ENCODE assay signal across 16 cellular contexts in the genomic region with DNA sequence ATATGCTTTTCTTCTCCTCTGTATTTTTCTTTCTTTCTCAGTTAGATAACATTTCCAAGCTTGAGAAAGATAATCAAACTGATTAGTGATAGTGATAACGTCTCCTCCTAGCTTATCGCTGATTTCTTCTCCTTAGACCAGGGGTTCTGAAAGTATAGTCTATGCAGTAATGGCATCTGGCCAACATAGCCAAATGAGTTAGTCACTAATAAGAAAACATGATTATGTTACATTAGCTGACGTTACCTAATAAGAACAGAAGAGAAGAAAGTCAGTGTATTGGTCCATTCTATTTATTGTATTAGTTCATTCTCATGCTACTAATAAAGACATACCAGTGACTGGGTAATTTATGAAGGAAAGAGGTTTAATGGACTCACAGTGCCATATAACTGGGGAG.
DNase-seq lines count a peak whose midpoint lies in the region; ATAC-seq, FAIRE-seq and TF ChIP-seq lines count a peak whose summit lies in the region.
"Had no signal": no experiment of that assay in that cellular context is flagged by ENCODE, and none has a peak within 500 bp of the region (broad histone marks: within the 10 kb centered on the region; RNA-seq: fewer than 3 reads in every experiment).

No MANE protein-coding gene starts in this region.

- no peaks in the 10 kb centered on the region for H3K27me3 Mint-ChIP-seq in stimulated activated naive CD8-positive, alpha-beta T cell treated with anti-CD3 and anti-CD28 coated beads, Interleukin-15, Interleukin-2, amounts not matched to agents 100 ng/mL and 50 ng/mL, for 24 hours
- H3K27me3 Mint-ChIP-seq in stimulated activated naive CD8-positive, alpha-beta T cell treated with anti-CD3 and anti-CD28 coated beads, Interleukin-15, amount 100 ng/mL, for 72 hours, result no peaks in the 10 kb centered on the region

- 81% methylated on average over 3 of the region's 3 CpGs for WGBS in right cardiac atrium
- WGBS in pancreas, 2 donors, result 92% methylated on average over 3 of the region's 3 CpGs

- no peak for FAIRE-seq in pancreas (lab: Jason Lieb, UNC)

- H3K4me1 Mint-ChIP-seq in stimulated activated naive CD8-positive, alpha-beta T cell treated with anti-CD3 and anti-CD28 coated beads, Interleukin-15, Interleukin-2, amounts not matched to agents 100 ng/mL and 50 ng/mL, for 24 hours (ENCODE audit: low read depth), result no peaks in the 10 kb centered on the region
- H3K4me1 Mint-ChIP-seq in stimulated activated naive CD8-positive, alpha-beta T cell treated with anti-CD3 and anti-CD28 coated beads, Interleukin-15, amount 100 ng/mL, for 72 hours, result no peaks in the 10 kb centered on the region

- no peak for TF ChIP-seq CTCF in pancreas (IDR thresholded peaks at IDR 0.05)

- H3K27ac ChIP-seq in right cardiac atrium (ENCODE audit: low read length) (no peak overlapping the region), pancreas (no peak overlapping the region)
- H3K27ac ChIP-seq: BLaER1 treated with 17β-estradiol and CSF1 and Interleukin-3, amounts not matched to agents 10 nM and 100 nM had no signal

- intact Hi-C loops in right cardiac atrium (cut with DNase I) (no loop called here), pancreas (cut with DNase I) (no loop called here)

- peak overlapping the region; percentile 47 for H3K27ac Mint-ChIP-seq in stimulated activated naive CD8-positive, alpha-beta T cell treated with anti-CD3 and anti-CD28 coated beads, Interleukin-15, Interleukin-2, amounts not matched to agents 100 ng/mL and 50 ng/mL, for 24 hours
- H3K27ac Mint-ChIP-seq in stimulated activated naive CD8-positive, alpha-beta T cell treated with anti-CD3 and anti-CD28 coated beads, Interleukin-15, amount 100 ng/mL, for 72 hours, result peak overlapping the region in 1 of 2 donors; percentile 35

- H3K36me3 ChIP-seq in pancreas, result no peaks in the 10 kb centered on the region

- H3K4me1 ChIP-seq in right cardiac atrium (ENCODE audit: control insufficient read depth, insufficient read depth, low read length) (no peaks in the 10 kb centered on the region), pancreas (no peaks in the 10 kb centered on the region)
- H3K4me1 ChIP-seq: BLaER1 treated with 17β-estradiol and CSF1 and Interleukin-3, amounts not matched to agents 10 nM and 100 nM had no signal

- H3K4me3 ChIP-seq in right cardiac atrium (ENCODE audit: low read length) (no peak overlapping the region), pancreas (no peak overlapping the region)
- H3K4me3 ChIP-seq: BLaER1 treated with 17β-estradiol and CSF1 and Interleukin-3, amounts not matched to agents 10 nM and 100 nM had no signal

- H3K9me3 Mint-ChIP-seq in stimulated activated naive CD8-positive, alpha-beta T cell treated with anti-CD3 and anti-CD28 coated beads, Interleukin-15, Interleukin-2, amounts not matched to agents 100 ng/mL and 50 ng/mL, for 24 hours, result no peaks in the 10 kb centered on the region
- H3K9me3 Mint-ChIP-seq in stimulated activated naive CD8-positive, alpha-beta T cell treated with anti-CD3 and anti-CD28 coated beads, Interleukin-15, amount 100 ng/mL, for 72 hours, result no peaks in the 10 kb centered on the region

- no peak for ATAC-seq in stimulated activated naive CD8-positive, alpha-beta T cell treated with anti-CD3 and anti-CD28 coated beads, Interleukin-15, amount 100 ng/mL, for 72 hours
- no peak for ATAC-seq in right cardiac atrium
- no peak for ATAC-seq in pancreas
- ATAC-seq: Panc1 had no signal

- no peak overlapping the region for H3K4me3 Mint-ChIP-seq in stimulated activated naive CD8-positive, alpha-beta T cell treated with anti-CD3 and anti-CD28 coated beads, Interleukin-15, Interleukin-2, amounts not matched to agents 100 ng/mL and 50 ng/mL, for 24 hours
- H3K4me3 Mint-ChIP-seq in stimulated activated naive CD8-positive, alpha-beta T cell treated with anti-CD3 and anti-CD28 coated beads, Interleukin-15, amount 100 ng/mL, for 72 hours, result no peak overlapping the region

- H3K27me3 ChIP-seq in right cardiac atrium (ENCODE audit: control insufficient read depth, insufficient read depth) (no peaks in the 10 kb centered on the region), pancreas (no peaks in the 10 kb centered on the region)
- H3K27me3 ChIP-seq: BLaER1 treated with 17β-estradiol and CSF1 and Interleukin-3, amounts not matched to agents 10 nM and 100 nM had no signal

- no peak for DNase-seq in stimulated activated naive CD8-positive, alpha-beta T cell treated with anti-CD3 and anti-CD28 coated beads, Interleukin-15, amount 100 ng/mL, for 72 hours
- DNase-seq in dermis blood vessel endothelial cell, result peak; percentile 50
- DNase-seq in iris pigment epithelial cell (ENCODE audit: low read depth), result peak; percentile 85
- no peak for DNase-seq in DMS153 treated with DMSO at 0.1 percent for 48 hours (lab: John Stamatoyannopoulos, UW; ENCODE audit: unreplicated experiment)
- no peak for DNase-seq in NCI-H2196 treated with DMSO at 0.1 percent for 48 hours (lab: John Stamatoyannopoulos, UW; ENCODE audit: unreplicated experiment)
- DNase-seq in right cardiac atrium, result no peak
- no peak for DNase-seq in pancreas
- DNase-seq: 8988T, KG1, NCI-H1092, NCI-H187 treated with DMSO at 0.1 percent for 48 hours, NCI-H2171, NCI-H774 had no signal

- no peaks in the 10 kb centered on the region for H3K9me3 ChIP-seq in right cardiac atrium (ENCODE audit: control insufficient read depth, low read length)
- no peaks in the 10 kb centered on the region for H3K9me3 ChIP-seq in pancreas

- H3K36me3 Mint-ChIP-seq in stimulated activated naive CD8-positive, alpha-beta T cell treated with anti-CD3 and anti-CD28 coated beads, Interleukin-15, Interleukin-2, amounts not matched to agents 100 ng/mL and 50 ng/mL, for 24 hours (ENCODE audit: low read depth), result peaks cover 30% of the 10 kb centered on the region

Comparison
In these comparisons a context has a peak if more than half of its experiments do, and no peak if none do; other contexts are left out.
1. DNase-seq: peak in dermis blood vessel endothelial cell (single experiment) and iris pigment epithelial cell (single experiment); none in stimulated activated naive CD8-positive, alpha-beta T cell treated with anti-CD3 and anti-CD28 coated beads, Interleukin-15, amount 100 ng/mL, for 72 hours (0 of 2), DMS153 treated with DMSO at 0.1 percent for 48 hours (single experiment), NCI-H2196 treated with DMSO at 0.1 percent for 48 hours (single experiment), right cardiac atrium (0 of 3) and pancreas (0 of 6).